ENCODE assay signal across 1 cellular context in the genomic region with DNA sequence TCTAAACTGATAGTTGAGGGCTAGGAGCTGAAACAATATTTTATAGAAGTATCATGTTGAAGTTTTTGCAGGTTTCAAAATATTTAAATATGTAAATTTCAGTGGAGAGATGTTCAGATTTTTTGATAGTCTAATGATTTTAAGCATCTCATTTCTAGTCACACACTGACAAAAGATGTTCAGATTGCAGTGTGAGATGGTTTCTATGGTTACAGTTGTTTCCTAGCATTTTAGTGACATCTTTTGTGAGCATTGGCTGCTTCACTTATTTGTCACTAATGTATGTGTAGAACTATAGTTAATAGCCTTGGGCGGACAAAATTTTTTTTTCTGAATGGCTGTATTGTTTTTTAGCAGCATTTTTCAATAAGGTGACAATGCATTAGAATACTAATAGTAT.
TF ChIP-seq lines count a peak whose summit lies in the region.

No MANE protein-coding gene starts in this region.

TF ChIP-seq in GM23338, 12 proteins besides CTCF, POLR2A, EP300 and RAD21 (continued from another document):
- TF ChIP-seq, protein P1, sequence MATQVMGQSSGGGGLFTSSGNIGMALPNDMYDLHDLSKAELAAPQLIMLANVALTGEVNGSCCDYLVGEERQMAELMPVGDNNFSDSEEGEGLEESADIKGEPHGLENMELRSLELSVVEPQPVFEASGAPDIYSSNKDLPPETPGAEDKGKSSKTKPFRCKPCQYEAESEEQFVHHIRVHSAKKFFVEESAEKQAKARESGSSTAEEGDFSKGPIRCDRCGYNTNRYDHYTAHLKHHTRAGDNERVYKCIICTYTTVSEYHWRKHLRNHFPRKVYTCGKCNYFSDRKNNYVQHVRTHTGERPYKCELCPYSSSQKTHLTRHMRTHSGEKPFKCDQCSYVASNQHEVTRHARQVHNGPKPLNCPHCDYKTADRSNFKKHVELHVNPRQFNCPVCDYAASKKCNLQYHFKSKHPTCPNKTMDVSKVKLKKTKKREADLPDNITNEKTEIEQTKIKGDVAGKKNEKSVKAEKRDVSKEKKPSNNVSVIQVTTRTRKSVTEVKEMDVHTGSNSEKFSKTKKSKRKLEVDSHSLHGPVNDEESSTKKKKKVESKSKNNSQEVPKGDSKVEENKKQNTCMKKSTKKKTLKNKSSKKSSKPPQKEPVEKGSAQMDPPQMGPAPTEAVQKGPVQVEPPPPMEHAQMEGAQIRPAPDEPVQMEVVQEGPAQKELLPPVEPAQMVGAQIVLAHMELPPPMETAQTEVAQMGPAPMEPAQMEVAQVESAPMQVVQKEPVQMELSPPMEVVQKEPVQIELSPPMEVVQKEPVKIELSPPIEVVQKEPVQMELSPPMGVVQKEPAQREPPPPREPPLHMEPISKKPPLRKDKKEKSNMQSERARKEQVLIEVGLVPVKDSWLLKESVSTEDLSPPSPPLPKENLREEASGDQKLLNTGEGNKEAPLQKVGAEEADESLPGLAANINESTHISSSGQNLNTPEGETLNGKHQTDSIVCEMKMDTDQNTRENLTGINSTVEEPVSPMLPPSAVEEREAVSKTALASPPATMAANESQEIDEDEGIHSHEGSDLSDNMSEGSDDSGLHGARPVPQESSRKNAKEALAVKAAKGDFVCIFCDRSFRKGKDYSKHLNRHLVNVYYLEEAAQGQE (IDR thresholded peaks at IDR 0.05; ENCODE audit: unreplicated experiment): no peak
- no peak for TF ChIP-seq ZNF331 (CRISPR knock-in tag; IDR thresholded peaks at IDR 0.05; ENCODE audit: low read depth)
- no peak for TF ChIP-seq JUNB (IDR thresholded peaks at IDR 0.05; ENCODE audit: unreplicated experiment)
- TF ChIP-seq EZH2 (IDR thresholded peaks at IDR 0.05; ENCODE audit: low read depth, unreplicated experiment): no peak
- no peak for TF ChIP-seq EZH2phosphoT487 (IDR thresholded peaks at IDR 0.05; ENCODE audit: unreplicated experiment)
- TF ChIP-seq ZNF114 (CRISPR knock-in tag; IDR thresholded peaks at IDR 0.05): no peak
- no peak for TF ChIP-seq NANOG (IDR thresholded peaks at IDR 0.05; ENCODE audit: borderline replicate concordance)
- TF ChIP-seq STAT1 (IDR thresholded peaks at IDR 0.05; ENCODE audit: unreplicated experiment): no peak
- TF ChIP-seq, protein P2, sequence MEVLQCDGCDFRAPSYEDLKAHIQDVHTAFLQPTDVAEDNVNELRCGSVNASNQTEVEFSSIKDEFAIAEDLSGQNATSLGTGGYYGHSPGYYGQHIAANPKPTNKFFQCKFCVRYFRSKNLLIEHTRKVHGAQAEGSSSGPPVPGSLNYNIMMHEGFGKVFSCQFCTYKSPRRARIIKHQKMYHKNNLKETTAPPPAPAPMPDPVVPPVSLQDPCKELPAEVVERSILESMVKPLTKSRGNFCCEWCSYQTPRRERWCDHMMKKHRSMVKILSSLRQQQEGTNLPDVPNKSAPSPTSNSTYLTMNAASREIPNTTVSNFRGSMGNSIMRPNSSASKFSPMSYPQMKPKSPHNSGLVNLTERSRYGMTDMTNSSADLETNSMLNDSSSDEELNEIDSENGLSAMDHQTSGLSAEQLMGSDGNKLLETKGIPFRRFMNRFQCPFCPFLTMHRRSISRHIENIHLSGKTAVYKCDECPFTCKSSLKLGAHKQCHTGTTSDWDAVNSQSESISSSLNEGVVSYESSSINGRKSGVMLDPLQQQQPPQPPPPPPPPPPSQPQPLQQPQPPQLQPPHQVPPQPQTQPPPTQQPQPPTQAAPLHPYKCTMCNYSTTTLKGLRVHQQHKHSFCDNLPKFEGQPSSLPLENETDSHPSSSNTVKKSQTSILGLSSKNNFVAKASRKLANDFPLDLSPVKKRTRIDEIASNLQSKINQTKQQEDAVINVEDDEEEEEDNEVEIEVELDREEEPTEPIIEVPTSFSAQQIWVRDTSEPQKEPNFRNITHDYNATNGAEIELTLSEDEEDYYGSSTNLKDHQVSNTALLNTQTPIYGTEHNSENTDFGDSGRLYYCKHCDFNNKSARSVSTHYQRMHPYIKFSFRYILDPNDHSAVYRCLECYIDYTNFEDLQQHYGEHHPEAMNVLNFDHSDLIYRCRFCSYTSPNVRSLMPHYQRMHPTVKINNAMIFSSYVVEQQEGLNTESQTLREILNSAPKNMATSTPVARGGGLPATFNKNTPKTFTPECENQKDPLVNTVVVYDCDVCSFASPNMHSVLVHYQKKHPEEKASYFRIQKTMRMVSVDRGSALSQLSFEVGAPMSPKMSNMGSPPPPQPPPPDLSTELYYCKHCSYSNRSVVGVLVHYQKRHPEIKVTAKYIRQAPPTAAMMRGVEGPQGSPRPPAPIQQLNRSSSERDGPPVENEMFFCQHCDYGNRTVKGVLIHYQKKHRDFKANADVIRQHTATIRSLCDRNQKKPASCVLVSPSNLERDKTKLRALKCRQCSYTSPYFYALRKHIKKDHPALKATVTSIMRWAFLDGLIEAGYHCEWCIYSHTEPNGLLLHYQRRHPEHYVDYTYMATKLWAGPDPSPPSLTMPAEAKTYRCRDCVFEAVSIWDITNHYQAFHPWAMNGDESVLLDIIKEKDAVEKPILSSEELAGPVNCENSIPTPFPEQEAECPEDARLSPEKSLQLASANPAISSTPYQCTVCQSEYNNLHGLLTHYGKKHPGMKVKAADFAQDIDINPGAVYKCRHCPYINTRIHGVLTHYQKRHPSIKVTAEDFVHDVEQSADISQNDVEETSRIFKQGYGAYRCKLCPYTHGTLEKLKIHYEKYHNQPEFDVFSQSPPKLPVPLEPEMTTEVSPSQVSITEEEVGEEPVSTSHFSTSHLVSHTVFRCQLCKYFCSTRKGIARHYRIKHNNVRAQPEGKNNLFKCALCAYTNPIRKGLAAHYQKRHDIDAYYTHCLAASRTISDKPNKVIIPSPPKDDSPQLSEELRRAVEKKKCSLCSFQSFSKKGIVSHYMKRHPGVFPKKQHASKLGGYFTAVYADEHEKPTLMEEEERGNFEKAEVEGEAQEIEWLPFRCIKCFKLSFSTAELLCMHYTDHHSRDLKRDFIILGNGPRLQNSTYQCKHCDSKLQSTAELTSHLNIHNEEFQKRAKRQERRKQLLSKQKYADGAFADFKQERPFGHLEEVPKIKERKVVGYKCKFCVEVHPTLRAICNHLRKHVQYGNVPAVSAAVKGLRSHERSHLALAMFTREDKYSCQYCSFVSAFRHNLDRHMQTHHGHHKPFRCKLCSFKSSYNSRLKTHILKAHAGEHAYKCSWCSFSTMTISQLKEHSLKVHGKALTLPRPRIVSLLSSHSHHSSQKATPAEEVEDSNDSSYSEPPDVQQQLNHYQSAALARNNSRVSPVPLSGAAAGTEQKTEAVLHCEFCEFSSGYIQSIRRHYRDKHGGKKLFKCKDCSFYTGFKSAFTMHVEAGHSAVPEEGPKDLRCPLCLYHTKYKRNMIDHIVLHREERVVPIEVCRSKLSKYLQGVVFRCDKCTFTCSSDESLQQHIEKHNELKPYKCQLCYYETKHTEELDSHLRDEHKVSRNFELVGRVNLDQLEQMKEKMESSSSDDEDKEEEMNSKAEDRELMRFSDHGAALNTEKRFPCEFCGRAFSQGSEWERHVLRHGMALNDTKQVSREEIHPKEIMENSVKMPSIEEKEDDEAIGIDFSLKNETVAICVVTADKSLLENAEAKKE (CRISPR knock-in tag; IDR thresholded peaks at IDR 0.05): no peak
